Comparison of ENCODE assay signal across 34 cellular contexts in genomic region chr13:75149781-75150180, GRCh38.
"Had no signal": no experiment of that assay in that cellular context is flagged by ENCODE, and none has a peak within 500 bp of the region (broad histone marks: within the 10 kb centered on the region; RNA-seq: fewer than 3 reads in every experiment).

No MANE protein-coding gene starts in this region.

- H3K36me3 ChIP-seq: adrenal gland, cardiac muscle cell had no signal

- H3K4me3 Mint-ChIP-seq: activated B cell treated with CpG ODN at 0.5 μM for 24 hours; activated CD4-positive, alpha-beta memory T cell treated with anti-CD3 and anti-CD28 coated beads for 36 hours; activated CD4-positive, alpha-beta T cell treated with anti-CD3 and anti-CD28 coated beads, Interleukin-2, amount 10 ng/mL, durations not matched to agents 24 days and 14 days; activated CD8-positive, alpha-beta T cell treated with anti-CD3 and anti-CD28 coated beads for 36 hours; activated naive CD4-positive, alpha-beta T cell treated with anti-CD3 and anti-CD28 coated beads for 36 hours; activated naive CD8-positive, alpha-beta T cell treated with anti-CD3 and anti-CD28 coated beads for 36 hours; activated T-cell treated with anti-CD3 and anti-CD28 coated beads, Interleukin-2, amount 50 U/mL, for 4 hours; activated T-cell treated with anti-CD3 and anti-CD28 coated beads, Interleukin-2, amount 50 U/mL, for 72 hours; activated T-helper 1 cell treated with anti-CD3 and anti-CD28 coated beads, Interleukin-12 subunit alpha, Interleukin-12 subunit beta, Interleukin-2, Interleukin-4 antibody, amounts not matched to agents 30 ng/mL and 10 ng/mL and 1 ng/mL, durations not matched to agents 14 hours and 24 hours and 36 hours; activated T-helper 17 cell treated with anti-CD3 and anti-CD28 coated beads, Interleukin-2, amount 50 U/mL, for 72 hours; brain; central memory CD8-positive, alpha-beta T cell; T-cell; T-helper 17 cell had no signal

- FAIRE-seq: bronchial epithelial cell, TTC549 had no signal

- H3K9me3 ChIP-seq: adrenal gland had no signal

- H3K27ac Mint-ChIP-seq: activated B cell treated with CpG ODN at 0.5 μM for 24 hours; activated CD4-positive, alpha-beta memory T cell treated with anti-CD3 and anti-CD28 coated beads for 36 hours; activated CD4-positive, alpha-beta T cell treated with anti-CD3 and anti-CD28 coated beads, Interleukin-2, amount 10 ng/mL, durations not matched to agents 24 days and 14 days; activated CD8-positive, alpha-beta T cell treated with anti-CD3 and anti-CD28 coated beads for 36 hours; activated naive CD4-positive, alpha-beta T cell treated with anti-CD3 and anti-CD28 coated beads for 36 hours; activated naive CD4-positive, alpha-beta T cell treated with anti-CD3 and anti-CD28 coated beads, Interleukin-2, amount 50 U/mL, for 72 hours; activated naive CD8-positive, alpha-beta T cell treated with anti-CD3 and anti-CD28 coated beads for 36 hours; activated T-cell treated with anti-CD3 and anti-CD28 coated beads, Interleukin-2, amount 50 U/mL, for 72 hours; activated T-helper 1 cell treated with anti-CD3 and anti-CD28 coated beads, Interleukin-12 subunit alpha, Interleukin-12 subunit beta, Interleukin-2, Interleukin-4 antibody, amounts not matched to agents 30 ng/mL and 10 ng/mL and 1 ng/mL, durations not matched to agents 14 hours and 24 hours and 36 hours; activated T-helper 17 cell treated with anti-CD3 and anti-CD28 coated beads, Interleukin-2, amount 50 U/mL, for 72 hours; brain; T-cell; T-helper 17 cell had no signal

- H3K27me3 Mint-ChIP-seq: activated B cell treated with CpG ODN at 0.5 μM for 24 hours; activated CD4-positive, alpha-beta T cell treated with anti-CD3 and anti-CD28 coated beads, Interleukin-2, amount 10 ng/mL, durations not matched to agents 24 days and 14 days had no signal

- H3K4me3 ChIP-seq: adrenal gland, cardiac muscle cell had no signal

- DNase-seq: activated B cell treated with CpG ODN at 0.5 μM for 24 hours; activated CD4-positive, alpha-beta memory T cell treated with anti-CD3 and anti-CD28 coated beads for 36 hours; activated CD4-positive, alpha-beta T cell treated with anti-CD3 and anti-CD28 coated beads for 4 hours; activated CD4-positive, alpha-beta T cell treated with anti-CD3 and anti-CD28 coated beads, Interleukin-2, amount 10 ng/mL, durations not matched to agents 24 days and 14 days; activated CD4-positive, alpha-beta T cell treated with anti-CD3 and anti-CD28 coated beads, Interleukin-2, amount 50 U/mL, for 1 hour; activated CD4-positive, alpha-beta T cell treated with anti-CD3 and anti-CD28 coated beads, Interleukin-2, amount 50 U/mL, for 4 hours; activated CD4-positive, CD25-positive, alpha-beta regulatory T cell treated with anti-CD3 and anti-CD28 coated beads, Interleukin-2, amount 50 U/mL, for 72 hours; activated CD8-positive, alpha-beta memory T cell treated with anti-CD3 and anti-CD28 coated beads, Interleukin-2, amount 50 U/mL, for 4 hours; activated CD8-positive, alpha-beta T cell treated with anti-CD3 and anti-CD28 coated beads for 36 hours; activated effector memory CD4-positive, alpha-beta T cell treated with anti-CD3 and anti-CD28 coated beads, Interleukin-2, amount 50 U/mL, for 16 hours; activated gamma-delta T cell treated with Interleukin-2 at 50 U/mL for 16 hours; activated naive CD4-positive, alpha-beta T cell; activated naive CD4-positive, alpha-beta T cell treated with anti-CD3 and anti-CD28 coated beads for 36 hours; activated naive CD4-positive, alpha-beta T cell treated with anti-CD3 and anti-CD28 coated beads, Interleukin-2, amount 50 U/mL, for 16 hours; activated naive CD8-positive, alpha-beta T cell treated with anti-CD3 and anti-CD28 coated beads for 36 hours; activated T-cell treated with anti-CD3 and anti-CD28 coated beads for 4 hours; activated T-cell treated with anti-CD3 and anti-CD28 coated beads, Interleukin-2, amount 50 U/mL, for 1 hour; activated T-cell treated with anti-CD3 and anti-CD28 coated beads, Interleukin-2, amount 50 U/mL, for 4 hours; activated T-cell treated with anti-CD3 and anti-CD28 coated beads, Interleukin-2, amount 50 U/mL, for 72 hours; adrenal gland; amniotic stem cell; aorta; T-cell; T-helper 17 cell; T-helper 9 cell had no signal

- H3K4me1 ChIP-seq: adrenal gland had no signal

- H3K4me1 Mint-ChIP-seq: activated B cell treated with CpG ODN at 0.5 μM for 24 hours; activated CD4-positive, alpha-beta T cell treated with anti-CD3 and anti-CD28 coated beads, Interleukin-2, amount 10 ng/mL, durations not matched to agents 24 days and 14 days; activated naive CD8-positive, alpha-beta T cell treated with anti-CD3 and anti-CD28 coated beads for 36 hours; activated T-helper 17 cell treated with anti-CD3 and anti-CD28 coated beads, Interleukin-2, amount 50 U/mL, for 72 hours; T-cell; T-helper 17 cell had no signal

- H3K27me3 ChIP-seq: adrenal gland, cardiac muscle cell had no signal

- H3K27ac ChIP-seq: adrenal gland, cardiac muscle cell, VCaP had no signal

- H3K36me3 Mint-ChIP-seq: activated CD4-positive, alpha-beta memory T cell treated with anti-CD3 and anti-CD28 coated beads for 36 hours; T-cell had no signal

- H3K9me3 Mint-ChIP-seq: activated CD4-positive, alpha-beta T cell treated with anti-CD3 and anti-CD28 coated beads, Interleukin-2, amount 10 ng/mL, durations not matched to agents 24 days and 14 days; activated T-helper 1 cell treated with anti-CD3 and anti-CD28 coated beads, Interleukin-12 subunit alpha, Interleukin-12 subunit beta, Interleukin-2, Interleukin-4 antibody, amounts not matched to agents 30 ng/mL and 10 ng/mL and 1 ng/mL, durations not matched to agents 14 hours and 24 hours and 36 hours had no signal
